In the genomic region with DNA sequence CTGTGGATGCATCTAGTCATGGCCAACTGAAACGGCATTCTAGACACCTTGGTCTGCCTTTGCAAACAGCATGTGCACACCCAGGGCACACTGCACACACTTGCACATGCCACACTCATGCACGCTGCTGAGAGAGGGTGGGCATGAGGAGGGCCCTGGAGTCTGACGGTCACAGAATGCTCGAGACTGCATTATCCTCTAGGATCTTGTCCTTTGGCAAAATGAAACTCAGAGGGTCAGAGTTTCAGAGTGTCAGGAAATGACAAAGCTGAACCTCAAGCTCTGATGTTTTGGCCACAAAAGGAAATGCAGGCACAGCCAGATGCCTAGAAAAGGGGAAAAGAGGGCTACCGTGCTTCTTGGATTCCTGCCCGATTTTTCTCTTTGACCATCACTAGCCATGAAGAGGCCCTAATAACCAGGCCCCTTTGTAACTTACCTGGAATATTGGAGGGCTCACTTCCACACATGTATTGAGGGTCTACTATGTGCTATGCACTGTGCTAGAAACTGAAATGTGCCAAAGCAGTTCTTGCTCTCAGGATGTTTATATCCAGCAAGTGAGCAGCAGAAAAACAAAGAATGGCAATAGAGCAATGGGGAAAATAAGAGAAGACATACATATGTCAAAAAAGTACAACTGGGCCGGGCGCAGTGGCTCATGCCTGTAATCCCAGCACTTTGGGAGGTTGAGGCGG, we compare ENCODE assay signal across 9 cellular contexts.
A peak's percentile ranks its signal among the peaks of the same experiment; 100 is the strongest.
DNase-seq lines count a peak whose midpoint lies in the region; ATAC-seq, FAIRE-seq and TF ChIP-seq lines count a peak whose summit lies in the region.
"Had no signal": no experiment of that assay in that cellular context is flagged by ENCODE, and none has a peak within 500 bp of the region (broad histone marks: within the 10 kb centered on the region; RNA-seq: fewer than 3 reads in every experiment).

No MANE protein-coding gene starts in this region.

- POLR2A ChIA-PET in K562 (lab: Yijun Ruan, JAX) = interaction anchor here (0.6 to 1.0 kb wide), 3 partner anchors 12 to 512 kb away, joined by 3 to 8 read pairs (median 4); no protein-coding TSS in a partner anchor

- CTCF ChIA-PET in K562 (lab: Yijun Ruan, JAX; ENCODE audit: low intra/inter-chr PET ratio) = no interaction called here

- H3K27me3 ChIP-seq in K562 (ENCODE audit: control insufficient read depth in 2 of 2, insufficient read depth in 2 of 2, low read length in 2 of 2) (peaks cover 2 to 7% of the 10 kb centered on the region in 2 experiments; a peak in 2 of 5 replicates), pancreas (no peaks in the 10 kb centered on the region)

- no peak overlapping the region for H3K4me3 ChIP-seq in K562
- no peak overlapping the region for H3K4me3 ChIP-seq in pancreas

- H3K9ac ChIP-seq in K562 (ENCODE audit: insufficient read depth in 1 of 2, low read depth in 2 of 2, low read length in 2 of 2) = 0 out of 4 replicates have a peak overlapping the region, but pooled peaks of 1 of the 2 experiments have one; percentile 10

- no peaks in the 10 kb centered on the region for H4K20me1 ChIP-seq in K562 (replicated peaks; ENCODE audit: control insufficient read depth, insufficient read depth, low read length)

- H3K9me1 ChIP-seq in K562 (ENCODE audit: control insufficient read depth, insufficient read depth, low read length) = no peaks in the 10 kb centered on the region

- WGBS in K562 (ENCODE audit: insufficient coverage, low coverage, missing lambda C conversion rate) = 26% methylated on average over 9 of the region's 9 CpGs
- 82% methylated on average over 9 of the region's 9 CpGs for WGBS in pancreas, 2 donors

- ATAC-seq in K562 (no peak), pancreas (no peak), HG02798 (IDR thresholded peaks at IDR 0.05; ENCODE audit: poor library complexity, unreplicated experiment) (no peak)

- intact Hi-C loops in K562 (cut with micrococcal nuclease) = no loop called here
- intact Hi-C loops in pancreas (cut with DNase I) = loop anchor here in 1 of 3 donors (10.0 kb wide), 1 partner anchor 78 kb away; no protein-coding TSS in a partner anchor

- H3K36me3 ChIP-seq in K562 (ENCODE audit: control insufficient read depth, insufficient read depth, low read length) (no peaks in the 10 kb centered on the region), pancreas (no peaks in the 10 kb centered on the region)

- no peaks in the 10 kb centered on the region for H3K9me3 ChIP-seq in K562 (replicated peaks; ENCODE audit: control insufficient read depth, insufficient read depth, low read depth, low read length)
- no peaks in the 10 kb centered on the region for H3K9me3 ChIP-seq in pancreas

- no peak for TF ChIP-seq RAD21 in K562 (CRISPR knock-in tag; conservative IDR thresholded peaks at IDR 0.05 in 1 of 2, IDR thresholded peaks at IDR 0.05 in 1 of 2)

- H3K4me1 ChIP-seq in K562 (replicated peaks in 1 of 2; ENCODE audit: control insufficient read depth in 2 of 2, insufficient read depth in 2 of 2, low read length in 2 of 2) = peaks cover 8 to 12% of the 10 kb centered on the region in 2 experiments
- H3K4me1 ChIP-seq in pancreas = peaks cover 19 to 43% (median 33%) of the 10 kb centered on the region in 3 donors

- in situ Hi-C loops in K562 (cut with MboI) = no loop called here

- H3K27ac ChIP-seq in K562 (ENCODE audit: extremely low read depth, low read depth, low read length) = no peak overlapping the region
- H3K27ac ChIP-seq in pancreas = peak overlapping the region in 3 of 4 donors; percentile 66 to 81 (median 66)

- H3K79me2 ChIP-seq in K562 (ENCODE audit: control insufficient read depth, insufficient read depth, low read length) = no peaks in the 10 kb centered on the region

- H2AFZ ChIP-seq in K562 (ENCODE audit: low read depth, low read length) = peak overlapping the region; percentile 6; the same call in 1 of the 2 replicates

- no TSS peak for BruUV-seq in K562 (replicated peaks; lab: Mats Ljungman, UMichigan)

- H3K4me2 ChIP-seq in K562 (ENCODE audit: insufficient read depth, low read length) = no peak overlapping the region

- no peak for TF ChIP-seq POLR2A in K562 (conservative IDR thresholded peaks at IDR 0.05)

- FAIRE-seq in K562 (lab: Jason Lieb, UNC) (no peak), pancreas (lab: Jason Lieb, UNC) (no peak)

- TF ChIP-seq CTCF in K562 (IDR thresholded peaks at IDR 0.05 in 2 of 3, conservative IDR thresholded peaks at IDR 0.05 in 1 of 3; ENCODE audit: insufficient read depth in 2 of 3, low read depth in 1 of 3, low read length in 3 of 3) (no peak), pancreas (IDR thresholded peaks at IDR 0.05) (no peak)

- DNase-seq in ELR (ENCODE audit: low read depth) (peak; percentile 51), NOMO-1 treated with DMSO at 0.1 percent for 48 hours (lab: John Stamatoyannopoulos, UW; ENCODE audit: unreplicated experiment) (peak; percentile 62), K562 (ENCODE audit: extremely low read depth in 1 of 4, low spot score in 3 of 4) (no peak), pancreas (no peak), SIG-M5 (lab: John Stamatoyannopoulos, UW) (no peak), iPS-NIHi11 (ENCODE audit: low spot score) (no peak), GM19238 (ENCODE audit: insufficient read length, low spot score) (no peak)
- DNase-seq: NCI-H146 had no signal

- TF ChIP-seq EP300 in K562 (IDR thresholded peaks at IDR 0.05; ENCODE audit: low read length) = no peak

TF ChIP-seq in K562, 482 proteins besides CTCF, POLR2A, EP300 and RAD21:
- no peak for TF ChIP-seq ADNP (tag; IDR thresholded peaks at IDR 0.05)
- no peak for TF ChIP-seq PRDM10 (IDR thresholded peaks at IDR 0.05; ENCODE audit: partially characterized antibody)
- 0 out of 2 replicates have a peak, but pooled peaks have one; percentile 28 for TF ChIP-seq MAX (CRISPR knock-in tag; IDR thresholded peaks at IDR 0.05)

Comparison
In these comparisons a context has a peak if more than half of its experiments do, and no peak if none do; other contexts are left out.
1. DNase-seq: peak in ELR (single experiment) and NOMO-1 treated with DMSO at 0.1 percent for 48 hours (single experiment); none in K562 (0 of 4), pancreas (0 of 6), SIG-M5 (single experiment), iPS-NIHi11 (single experiment) and GM19238 (single experiment).